Comparison of ENCODE assay signal across 12 cellular contexts in genomic region chr3:138442433-138442832, GRCh38. TPM values are rescaled to one million over a fixed set of nuclear protein-coding genes. Genes with fewer than 3 reads are reported as not detected.
A peak's percentile ranks its signal among the peaks of the same experiment; 100 is the strongest.
DNase-seq lines count a peak whose midpoint lies in the region; ATAC-seq and TF ChIP-seq lines count a peak whose summit lies in the region.
"Had no signal": no experiment of that assay in that cellular context is flagged by ENCODE, and none has a peak within 500 bp of the region (broad histone marks: within the 10 kb centered on the region; RNA-seq: fewer than 3 reads in every experiment).

No MANE protein-coding gene starts in this region.

- ATAC-seq in HG03378 (IDR thresholded peaks at IDR 0.05; ENCODE audit: unreplicated experiment) (no peak), T-cell (replicated peaks in 1 of 4) (no peak), GM19328 (IDR thresholded peaks at IDR 0.05; ENCODE audit: unreplicated experiment) (no peak)
- ATAC-seq: activated CD8-positive, alpha-beta T cell treated with anti-CD3 and anti-CD28 coated beads, Interleukin-2, amount 10 ng/mL, durations not matched to agents 7 days and 5 days; activated naive CD8-positive, alpha-beta T cell treated with anti-CD3 and anti-CD28 coated beads, Interleukin-2, amount 50 U/mL, for 24 hours; esophagus mucosa had no signal

- POLR2A ChIA-PET in Caco-2 (lab: Charles Lee), result interaction anchor here (0.8 kb wide), 1 partner anchor 8 kb away, joined by 5 read pairs; no protein-coding TSS in a partner anchor
- POLR2A ChIA-PET in T-cell (lab: Charles Lee), result no interaction called here

- in situ Hi-C loops in KBM-7 (cut with MboI; ENCODE audit: low pct_unique_long_range_greater_than_20kb, low sequenced_read_pairs), result no loop called here

- DNase-seq in Caco-2 (peak; percentile 71 to 82), KBM-7 (peak; percentile 16), astrocyte of the hippocampus (ENCODE audit: low read depth, low spot score) (peak; percentile 78), mesenteric fat pad (ENCODE audit: low spot score) (peak; percentile 64), T-cell (no peak)
- DNase-seq in stimulated activated CD4-positive, alpha-beta T cell treated with anti-CD3 and anti-CD28 coated beads, Interleukin-2, amount 100 ng/mL, for 48 hours, result no peak
- DNase-seq: activated CD8-positive, alpha-beta T cell treated with anti-CD3 and anti-CD28 coated beads, Interleukin-2, amount 10 ng/mL, durations not matched to agents 7 days and 5 days; activated naive CD8-positive, alpha-beta T cell treated with anti-CD3 and anti-CD28 coated beads, Interleukin-2, amount 50 U/mL, for 24 hours; lower lobe of right lung had no signal

- no peak for TF ChIP-seq CTCF in Caco-2 (IDR thresholded peaks at IDR 0.05; ENCODE audit: insufficient read depth in 1 of 2, low read depth in 1 of 2, low read length in 1 of 2, severe bottlenecking in 1 of 2, unreplicated experiment in 1 of 2)

- no peaks in the 10 kb centered on the region for H3K9me3 ChIP-seq in Caco-2
- H3K9me3 ChIP-seq: lower lobe of right lung had no signal

- H3K36me3 Mint-ChIP-seq in Caco-2 (ENCODE audit: insufficient read depth, unreplicated experiment) (no peaks in the 10 kb centered on the region), T-cell (no peaks in the 10 kb centered on the region)

- CTCF ChIA-PET in Caco-2 (lab: Charles Lee) (interaction anchor here (0.6 to 1.0 kb wide), 2 partner anchors 32 to 494 kb away, joined by 3 to 6 read pairs; no protein-coding TSS in a partner anchor), T-cell (lab: Charles Lee) (no interaction called here)

- H3K4me1 ChIP-seq in Caco-2, result peaks cover 32% of the 10 kb centered on the region

- H3K4me3 ChIP-seq in Caco-2 (ENCODE audit: low read depth, low read length), result no peak overlapping the region
- H3K4me3 ChIP-seq: lower lobe of right lung had no signal

- H3K4me1 Mint-ChIP-seq in Caco-2 (ENCODE audit: low read depth, unreplicated experiment) (peaks cover 18% of the 10 kb centered on the region), T-cell (no peaks in the 10 kb centered on the region)
- H3K4me1 Mint-ChIP-seq: activated naive CD8-positive, alpha-beta T cell treated with anti-CD3 and anti-CD28 coated beads, Interleukin-2, amount 50 U/mL, for 24 hours had no signal

- H3K27me3 ChIP-seq in Caco-2 (replicated peaks; ENCODE audit: control insufficient read depth, insufficient read depth, low read length), result no peaks in the 10 kb centered on the region

- peak overlapping the region; percentile 33 for H3K4me3 Mint-ChIP-seq in Caco-2 (ENCODE audit: unreplicated experiment)
- H3K4me3 Mint-ChIP-seq in T-cell, result no peak overlapping the region
- H3K4me3 Mint-ChIP-seq: activated CD8-positive, alpha-beta T cell treated with anti-CD3 and anti-CD28 coated beads, Interleukin-2, amount 10 ng/mL, durations not matched to agents 7 days and 5 days; activated naive CD8-positive, alpha-beta T cell treated with anti-CD3 and anti-CD28 coated beads, Interleukin-2, amount 50 U/mL, for 24 hours had no signal

- H3K9me3 Mint-ChIP-seq in Caco-2 (ENCODE audit: unreplicated experiment) (no peaks in the 10 kb centered on the region), T-cell (no peaks in the 10 kb centered on the region)
- H3K9me3 Mint-ChIP-seq: activated naive CD8-positive, alpha-beta T cell treated with anti-CD3 and anti-CD28 coated beads, Interleukin-2, amount 50 U/mL, for 24 hours had no signal

- H3K27ac Mint-ChIP-seq in Caco-2 (ENCODE audit: unreplicated experiment), result peak overlapping the region; percentile 50
- H3K27ac Mint-ChIP-seq in T-cell, result no peak overlapping the region
- H3K27ac Mint-ChIP-seq: activated CD8-positive, alpha-beta T cell treated with anti-CD3 and anti-CD28 coated beads, Interleukin-2, amount 10 ng/mL, durations not matched to agents 7 days and 5 days; activated naive CD8-positive, alpha-beta T cell treated with anti-CD3 and anti-CD28 coated beads, Interleukin-2, amount 50 U/mL, for 24 hours had no signal

- BruUV-seq in Caco-2 (replicated peaks; lab: Mats Ljungman, UMichigan), result no TSS peak

- no peaks in the 10 kb centered on the region for H3K27me3 Mint-ChIP-seq in Caco-2 (ENCODE audit: insufficient read depth, unreplicated experiment)
- H3K27me3 Mint-ChIP-seq in T-cell, result peaks cover 10 to 12% of the 10 kb centered on the region in 2 donors

- intact Hi-C loops in Caco-2 (cut with micrococcal nuclease; ENCODE audit: unreplicated experiment), result loop anchor here (1.0 kb wide), 1 partner anchor 24 kb away; no protein-coding TSS in a partner anchor

- H3K36me3 ChIP-seq in Caco-2 (ENCODE audit: control insufficient read depth, insufficient read depth, low read length), result no peaks in the 10 kb centered on the region; the same call in 1 of the 2 replicates
- H3K36me3 ChIP-seq: lower lobe of right lung had no signal

RNA-seq across cellular contexts. Expression of gene ESYT3, which starts 8.0 kb away (rescaled TPM):
- total RNA-seq in Caco-2 (2022), result 5.7 and 7.6 TPM in 2 replicates
- 0.19 TPM for total RNA-seq in mesenteric fat pad
- total RNA-seq in T-cell, result under 1 TPM in 2 of 5 donors, not detected in 3; 0.10 to 0.20 TPM

Comparison
In these comparisons a context has a peak if more than half of its experiments do, and no peak if none do; other contexts are left out.
1. DNase-seq: peak in Caco-2 (2 of 2), KBM-7 (single experiment), astrocyte of the hippocampus (single experiment) and mesenteric fat pad (single experiment); none in stimulated activated CD4-positive, alpha-beta T cell treated with anti-CD3 and anti-CD28 coated beads, Interleukin-2, amount 100 ng/mL, for 48 hours (0 of 2) and T-cell (0 of 34).